In the genomic region with DNA sequence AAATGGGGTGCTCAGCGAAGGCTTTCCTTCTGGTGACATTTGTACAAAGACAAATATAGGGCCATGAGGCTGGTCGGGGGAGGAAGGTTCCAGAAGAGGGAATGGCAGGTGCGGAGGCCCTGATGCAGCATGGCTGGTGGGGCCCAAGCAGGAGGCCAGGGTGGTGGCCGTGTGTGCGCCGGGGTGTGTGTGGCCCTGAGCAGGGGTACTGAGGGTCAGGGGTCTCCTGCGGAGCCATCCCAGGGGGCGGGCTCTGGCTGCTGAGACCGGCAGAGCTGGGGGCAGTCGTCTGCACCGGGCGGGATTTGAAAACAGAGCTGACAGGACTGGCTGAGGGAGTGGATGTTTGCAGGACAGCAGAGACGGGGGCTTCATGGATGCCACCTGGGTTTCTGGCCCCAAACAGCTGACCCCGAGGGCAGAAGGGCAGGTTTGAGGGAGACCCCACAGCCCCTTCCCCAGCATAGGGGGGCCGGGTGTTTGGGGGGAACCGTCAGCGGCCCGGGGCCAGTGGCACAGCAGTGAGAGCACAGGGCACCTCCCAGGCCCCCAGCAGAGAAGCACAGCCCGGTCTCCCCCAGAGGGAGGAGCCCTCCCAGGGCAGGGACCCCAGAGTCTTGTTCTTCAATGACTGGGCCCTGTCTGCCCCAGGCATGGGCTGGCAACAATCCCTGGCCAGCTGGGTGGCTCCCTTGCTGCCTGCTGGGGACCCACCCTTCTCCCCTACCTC, we compare ENCODE assay signal across 20 cellular contexts. TPM values are rescaled to one million over a fixed set of nuclear protein-coding genes. Genes with fewer than 3 reads are reported as not detected.
DNase-seq lines count a peak whose midpoint lies in the region; ATAC-seq and TF ChIP-seq lines count a peak whose summit lies in the region.
"Had no signal": no experiment of that assay in that cellular context is flagged by ENCODE, and none has a peak within 500 bp of the region (broad histone marks: within the 10 kb centered on the region; RNA-seq: fewer than 3 reads in every experiment).

No MANE protein-coding gene starts in this region.

- no TSS peak for BruUV-seq in Calu3 (replicated peaks; lab: Mats Ljungman, UMichigan)

- no peak for DNase-seq in Calu3
- DNase-seq in central memory CD8-positive, alpha-beta T cell (ENCODE audit: low spot score in 2 of 2): no peak
- peak; percentile 77 for DNase-seq in mesenteric fat pad (ENCODE audit: low spot score)
- DNase-seq in suprapubic skin (ENCODE audit: low spot score in 2 of 2): no peak
- no peak for DNase-seq in COLO829 (ENCODE audit: low spot score)
- DNase-seq in NCI-H2029 treated with DMSO at 0.1 percent for 48 hours (lab: John Stamatoyannopoulos, UW): no peak
- no peak for DNase-seq in NCI-H748 (lab: John Stamatoyannopoulos, UW; ENCODE audit: unreplicated experiment)
- DNase-seq: activated naive CD4-positive, alpha-beta T cell; activated T-cell treated with anti-CD3 and anti-CD28 coated beads, Interleukin-2, amount 50 U/mL, for 4 hours; CD4-positive, CD25-positive, alpha-beta regulatory T cell; NCI-H146; NCI-H524; NK-92 treated with Interleukin-12 subunit alpha and Interleukin-12 subunit beta, amount 100 ng/mL, for 24 hours; SIG-M5; T-cell had no signal

- H3K9me3 Mint-ChIP-seq in Calu3 (ENCODE audit: low read depth, unreplicated experiment): no peaks in the 10 kb centered on the region
- no peaks in the 10 kb centered on the region for H3K9me3 Mint-ChIP-seq in central memory CD8-positive, alpha-beta T cell
- H3K9me3 Mint-ChIP-seq: activated T-cell treated with anti-CD3 and anti-CD28 coated beads, Interleukin-2, amount 50 U/mL, for 4 hours; dendritic cell treated with granulocyte-macrophage colony-stimulating factor and Interleukin-4, amounts not matched to agents 40 ng/mL and 50 ng/mL, for 4 days; T-cell had no signal

- H3K36me3 ChIP-seq in suprapubic skin: peaks cover 35% of the 10 kb centered on the region

- H3K27ac ChIP-seq in suprapubic skin: peak overlapping the region; percentile 11
- H3K27ac ChIP-seq: KMS-11 had no signal

- peak overlapping the region; percentile 19 for H3K27ac Mint-ChIP-seq in Calu3 (ENCODE audit: unreplicated experiment)
- peak overlapping the region; percentile 41 for H3K27ac Mint-ChIP-seq in central memory CD8-positive, alpha-beta T cell (ENCODE audit: low read depth)
- H3K27ac Mint-ChIP-seq: dendritic cell treated with granulocyte-macrophage colony-stimulating factor and Interleukin-4, amounts not matched to agents 40 ng/mL and 50 ng/mL, for 4 days; T-cell had no signal

- no peak for TF ChIP-seq CTCF in Calu3 (IDR thresholded peaks at IDR 0.05; ENCODE audit: unreplicated experiment)
- TF ChIP-seq CTCF in suprapubic skin (IDR thresholded peaks at IDR 0.05): no peak

- H3K27me3 ChIP-seq in suprapubic skin: no peaks in the 10 kb centered on the region

- H3K36me3 Mint-ChIP-seq in Calu3 (ENCODE audit: insufficient read depth, unreplicated experiment): peaks cover 27% of the 10 kb centered on the region
- H3K36me3 Mint-ChIP-seq in central memory CD8-positive, alpha-beta T cell (ENCODE audit: insufficient read depth): peaks cover 21% of the 10 kb centered on the region

- H3K27me3 Mint-ChIP-seq in Calu3 (ENCODE audit: unreplicated experiment): no peaks in the 10 kb centered on the region
- H3K27me3 Mint-ChIP-seq in central memory CD8-positive, alpha-beta T cell: no peaks in the 10 kb centered on the region
- H3K27me3 Mint-ChIP-seq: CD4-positive, CD25-positive, alpha-beta regulatory T cell; dendritic cell treated with granulocyte-macrophage colony-stimulating factor and Interleukin-4, amounts not matched to agents 40 ng/mL and 50 ng/mL, for 4 days; T-cell had no signal

- H3K4me1 ChIP-seq in suprapubic skin: peaks cover 19% of the 10 kb centered on the region

- intact Hi-C loops in Calu3 (cut with micrococcal nuclease; ENCODE audit: unreplicated experiment): no loop called here

- no peak for ATAC-seq in central memory CD8-positive, alpha-beta T cell (replicated peaks; ENCODE audit: extremely low read depth, poor library complexity, severe bottlenecking)
- ATAC-seq in GM19324 (IDR thresholded peaks at IDR 0.05; ENCODE audit: low FRiP score, unreplicated experiment): no peak
- ATAC-seq: activated T-cell treated with anti-CD3 and anti-CD28 coated beads, Interleukin-2, amount 50 U/mL, for 4 hours; HCT116; T-cell had no signal

- no peak for TF ChIP-seq EP300 in suprapubic skin (IDR thresholded peaks at IDR 0.05)

- CTCF ChIA-PET in Calu3 (lab: Charles Lee): no interaction called here

- H3K4me1 Mint-ChIP-seq in Calu3 (ENCODE audit: low read depth, unreplicated experiment): no peaks in the 10 kb centered on the region
- peaks cover 28% of the 10 kb centered on the region for H3K4me1 Mint-ChIP-seq in central memory CD8-positive, alpha-beta T cell

- 72% methylated on average over 11 of the region's 19 CpGs for WGBS in suprapubic skin

- H3K4me3 ChIP-seq in suprapubic skin: no peak overlapping the region
- H3K4me3 ChIP-seq: prostate gland had no signal

- no peak for TF ChIP-seq POLR2A in suprapubic skin (IDR thresholded peaks at IDR 0.05)

- H3K9me3 ChIP-seq in suprapubic skin: no peaks in the 10 kb centered on the region
- H3K9me3 ChIP-seq: prostate gland had no signal

- H3K4me3 Mint-ChIP-seq in Calu3 (ENCODE audit: low read depth, unreplicated experiment): no peak overlapping the region
- no peak overlapping the region for H3K4me3 Mint-ChIP-seq in central memory CD8-positive, alpha-beta T cell
- H3K4me3 Mint-ChIP-seq: activated T-cell treated with anti-CD3 and anti-CD28 coated beads, Interleukin-2, amount 50 U/mL, for 4 hours; dendritic cell treated with granulocyte-macrophage colony-stimulating factor and Interleukin-4, amounts not matched to agents 40 ng/mL and 50 ng/mL, for 4 days; T-cell had no signal

RNA-seq across cellular contexts. Expression of a gene that starts 11.4 kb away (rescaled TPM):
- total RNA-seq in Calu3 (2022) (29.3 and 35.7 TPM in 2 replicates), mesenteric fat pad (17.9 TPM), suprapubic skin (10 to 100 TPM; 17.1 to 28.7 (median 22.6) TPM)

RNA-seq across cellular contexts. Expression of a gene that starts 33.7 kb away (rescaled TPM):
- 1,011 and 1,166 TPM in 2 replicates for total RNA-seq in Calu3 (2022)
- 2,131 TPM for total RNA-seq in mesenteric fat pad
- total RNA-seq in suprapubic skin: 1,000 to 10,000 TPM; 1,423 to 2,137 (median 2,023) TPM

RNA-seq across cellular contexts. Expression of a gene that starts 47.8 kb away (rescaled TPM):
- total RNA-seq in Calu3 (2022) (38.0 and 44.7 TPM in 2 replicates), mesenteric fat pad (51.2 TPM), suprapubic skin (10 to 100 TPM; 60.3 to 94.2 (median 77.4) TPM)

RNA-seq across cellular contexts. Expression of a gene that starts 48.0 kb away (rescaled TPM):
- total RNA-seq in Calu3 (2022): 46.3 and 50.9 TPM in 2 replicates
- 56.5 TPM for total RNA-seq in mesenteric fat pad
- 10 to 100 TPM; 56.5 to 71.8 (median 61.7) TPM for total RNA-seq in suprapubic skin
